In the genomic region with DNA sequence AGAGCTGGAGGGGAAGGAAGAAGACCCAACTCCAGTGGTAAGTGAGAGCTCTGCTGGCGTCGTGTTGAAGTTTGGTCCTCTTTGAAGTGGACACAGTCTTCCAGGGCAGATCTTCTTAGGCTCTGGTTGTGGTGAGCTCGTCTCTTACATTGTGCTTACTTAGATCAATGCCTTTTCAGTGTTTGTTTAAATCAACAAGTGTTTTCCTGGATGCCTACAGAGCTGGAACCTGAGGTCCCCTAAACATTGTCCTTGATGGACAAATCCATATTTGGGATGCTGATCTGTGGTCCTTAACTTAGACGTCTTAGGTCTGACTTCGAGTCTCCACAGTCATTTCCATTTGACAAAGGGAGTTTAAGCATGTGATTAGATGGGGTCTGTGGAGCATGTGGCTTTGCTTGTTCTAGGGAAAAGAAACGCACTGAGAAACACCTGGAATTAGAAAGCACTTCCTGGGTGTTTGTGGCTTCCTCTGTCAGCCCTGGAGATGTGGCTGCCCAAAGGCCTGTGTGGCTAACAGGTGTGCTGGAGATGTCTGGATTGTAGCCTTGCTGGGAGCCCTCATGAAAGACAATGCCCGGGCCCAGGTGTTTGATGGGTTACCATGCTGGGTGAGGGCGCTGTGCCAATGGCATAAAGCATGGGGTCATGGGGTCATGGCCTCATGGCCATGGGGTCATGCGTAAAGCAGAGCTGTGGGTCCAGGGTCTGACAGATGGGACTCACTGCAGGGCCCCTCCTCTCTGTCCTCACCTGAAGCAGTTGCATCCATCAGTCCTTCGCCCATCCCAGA, we compare ENCODE assay signal across 1 cellular context.
A peak's percentile ranks its signal among the peaks of the same experiment; 100 is the strongest.
TF ChIP-seq lines count a peak whose summit lies in the region.

No MANE protein-coding gene starts in this region.

TF ChIP-seq in GM12878, 131 proteins besides CTCF, POLR2A, EP300 and RAD21:
- TF ChIP-seq IKZF1 (conservative IDR thresholded peaks at IDR 0.05), result 0 out of 2 replicates have a peak, but pooled peaks have one; percentile 3
- TF ChIP-seq, protein P1, sequence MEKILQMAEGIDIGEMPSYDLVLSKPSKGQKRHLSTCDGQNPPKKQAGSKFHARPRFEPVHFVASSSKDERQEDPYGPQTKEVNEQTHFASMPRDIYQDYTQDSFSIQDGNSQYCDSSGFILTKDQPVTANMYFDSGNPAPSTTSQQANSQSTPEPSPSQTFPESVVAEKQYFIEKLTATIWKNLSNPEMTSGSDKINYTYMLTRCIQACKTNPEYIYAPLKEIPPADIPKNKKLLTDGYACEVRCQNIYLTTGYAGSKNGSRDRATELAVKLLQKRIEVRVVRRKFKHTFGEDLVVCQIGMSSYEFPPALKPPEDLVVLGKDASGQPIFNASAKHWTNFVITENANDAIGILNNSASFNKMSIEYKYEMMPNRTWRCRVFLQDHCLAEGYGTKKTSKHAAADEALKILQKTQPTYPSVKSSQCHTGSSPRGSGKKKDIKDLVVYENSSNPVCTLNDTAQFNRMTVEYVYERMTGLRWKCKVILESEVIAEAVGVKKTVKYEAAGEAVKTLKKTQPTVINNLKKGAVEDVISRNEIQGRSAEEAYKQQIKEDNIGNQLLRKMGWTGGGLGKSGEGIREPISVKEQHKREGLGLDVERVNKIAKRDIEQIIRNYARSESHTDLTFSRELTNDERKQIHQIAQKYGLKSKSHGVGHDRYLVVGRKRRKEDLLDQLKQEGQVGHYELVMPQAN (conservative IDR thresholded peaks at IDR 0.05), result no peak
- peak; percentile 74 for TF ChIP-seq NR2F1 (conservative IDR thresholded peaks at IDR 0.05)
